Comparison of ENCODE assay signal across 27 cellular contexts in genomic region chr16:804193-805048, GRCh38. TPM values are rescaled to one million over a fixed set of nuclear protein-coding genes. Genes with fewer than 3 reads are reported as not detected.
DNase-seq lines count a peak whose midpoint lies in the region; ATAC-seq, FAIRE-seq and TF ChIP-seq lines count a peak whose summit lies in the region.
"Had no signal": no experiment of that assay in that cellular context is flagged by ENCODE, and none has a peak within 500 bp of the region (broad histone marks: within the 10 kb centered on the region; RNA-seq: fewer than 3 reads in every experiment).

No MANE protein-coding gene starts in this region.

- H3K27ac ChIP-seq in HEK293 (ENCODE audit: extremely low read depth, low read depth, low read length): no peak overlapping the region
- H3K27ac ChIP-seq in GM12878 (ENCODE audit: control insufficient read depth, insufficient read depth): no peak overlapping the region
- no peak overlapping the region for H3K27ac ChIP-seq in tibial artery
- H3K27ac ChIP-seq: breast epithelium, gastroesophageal sphincter, right atrium auricular region, SK-N-MC, thoracic aorta had no signal

- peaks cover 2% of the 10 kb centered on the region; the same call in 1 of the 2 replicates for H3K4me1 ChIP-seq in HEK293 (ENCODE audit: control insufficient read depth, insufficient read depth, low read length)
- H3K4me1 ChIP-seq in GM12878 (ENCODE audit: control insufficient read depth, insufficient read depth, low read length): no peaks in the 10 kb centered on the region
- peaks cover 0 to 18% (median 9%) of the 10 kb centered on the region in 4 donors for H3K4me1 ChIP-seq in tibial artery

- FAIRE-seq in GM12878 (lab: Jason Lieb, UNC): no peak
- FAIRE-seq: endothelial cell of umbilical vein had no signal

- CTCF ChIA-PET in HEK293 (lab: Yijun Ruan, JAX): interaction anchor here (1.0 to 1.2 kb wide), 2 partner anchors 92 to 252 kb away, joined by 4 to 7 read pairs; no protein-coding TSS in a partner anchor
- CTCF ChIA-PET in GM12878 (lab: Yijun Ruan, JAX): interaction anchor here (1.1 kb wide), 1 partner anchor 162 kb away, joined by 3 read pairs; no protein-coding TSS in a partner anchor

- H2AFZ ChIP-seq in GM12878 (ENCODE audit: control insufficient read depth, low read depth, low read length): no peak overlapping the region

- DNase-seq in T-helper 2 cell treated with Interferon-gamma antibody and Interleukin-4, amounts not matched to agents 5 μg/mL and 100 μg/mL, for 36 hours (ENCODE audit: low spot score): no peak
- no peak for DNase-seq in T-helper 2 cell
- no peak for DNase-seq in GM12878 (ENCODE audit: low read depth, low spot score)
- DNase-seq in progenitor cell of endocrine pancreas (ENCODE audit: low spot score, unreplicated experiment): no peak
- DNase-seq in dedifferentiated amniotic fluid mesenchymal stem cell (ENCODE audit: extremely low spot score): no peak
- no peak for DNase-seq in tibial artery
- DNase-seq: activated CD4-positive, alpha-beta memory T cell treated with anti-CD3 and anti-CD28 coated beads for 36 hours; CD8-positive, alpha-beta memory T cell; DMS153; hippocampal formation; NCI-H1436 treated with DMSO at 0.1 percent for 48 hours; stimulated activated naive CD8-positive, alpha-beta T cell treated with anti-CD3 and anti-CD28 coated beads, Interleukin-15, Interleukin-2, amounts not matched to agents 100 U/mL and 50 U/mL, for 24 hours had no signal

- peaks cover 9% of the 10 kb centered on the region for H3K4me1 Mint-ChIP-seq in T-helper 2 cell treated with Interferon-gamma antibody and Interleukin-4, amounts not matched to agents 5 μg/mL and 100 μg/mL, for 36 hours (ENCODE audit: low read depth)
- peaks cover 3% of the 10 kb centered on the region for H3K4me1 Mint-ChIP-seq in progenitor cell of endocrine pancreas (ENCODE audit: low read depth)

- no peak for TF ChIP-seq CTCF in HEK293 (tag by site-specific recombination; IDR thresholded peaks at IDR 0.05)
- no peak for TF ChIP-seq CTCF in GM12878 (IDR thresholded peaks at IDR 0.05 in 2 of 3, conservative IDR thresholded peaks at IDR 0.05 in 1 of 3; ENCODE audit: control insufficient read depth in 2 of 3, extremely low read depth in 1 of 3, insufficient read depth in 1 of 3, low read depth in 3 of 3, low read length in 3 of 3)
- no peak for TF ChIP-seq CTCF in progenitor cell of endocrine pancreas (IDR thresholded peaks at IDR 0.05; ENCODE audit: unreplicated experiment)
- TF ChIP-seq CTCF in tibial artery (IDR thresholded peaks at IDR 0.05): no peak

- TF ChIP-seq POLR2A in GM12878 (IDR thresholded peaks at IDR 0.05; ENCODE audit: low read depth, low read length): peak; percentile 13; the same call in 1 of the 2 replicates

- H3K4me3 ChIP-seq in HEK293 (ENCODE audit: low read depth, low read length): no peak overlapping the region
- no peak overlapping the region for H3K4me3 ChIP-seq in GM12878
- H3K4me3 ChIP-seq in tibial artery: no peak overlapping the region
- H3K4me3 ChIP-seq: breast epithelium, gastroesophageal sphincter, right atrium auricular region, SK-N-MC, smooth muscle cell, thoracic aorta had no signal

- in situ Hi-C loops in GM12878 (cut with MboI): no loop called here

- ATAC-seq in GM12878: no peak
- ATAC-seq in GM21786 (IDR thresholded peaks at IDR 0.05; ENCODE audit: unreplicated experiment): no peak
- ATAC-seq: activated CD4-positive, CD25-positive, alpha-beta regulatory T cell treated with anti-CD3 and anti-CD28 coated beads, Interleukin-2, amount 50 U/mL, for 24 hours; gastroesophageal sphincter; stimulated activated naive CD8-positive, alpha-beta T cell treated with anti-CD3 and anti-CD28 coated beads, Interleukin-15, Interleukin-2, amounts not matched to agents 100 U/mL and 50 U/mL, for 24 hours had no signal

- H3K27ac Mint-ChIP-seq in T-helper 2 cell treated with Interferon-gamma antibody and Interleukin-4, amounts not matched to agents 5 μg/mL and 100 μg/mL, for 36 hours: peak overlapping the region; percentile 68
- no peak overlapping the region for H3K27ac Mint-ChIP-seq in progenitor cell of endocrine pancreas
- H3K27ac Mint-ChIP-seq: activated CD4-positive, alpha-beta memory T cell treated with anti-CD3 and anti-CD28 coated beads for 36 hours; activated naive CD8-positive, alpha-beta T cell had no signal

- H3K9ac ChIP-seq in GM12878 (ENCODE audit: control insufficient read depth, insufficient read depth, low read length): no peak overlapping the region

- RAD21 ChIA-PET in GM12878 (lab: Charles Lee; ENCODE audit: unreplicated experiment): no interaction called here

- H4K20me1 ChIP-seq in GM12878 (ENCODE audit: control insufficient read depth, insufficient read depth): no peaks in the 10 kb centered on the region

- intact Hi-C loops in GM12878 (cut with micrococcal nuclease; ENCODE audit: unreplicated experiment): no loop called here
- intact Hi-C loops in tibial artery (cut with DNase I; ENCODE audit: low total_unique reads): no loop called here

- WGBS in GM12878 (ENCODE audit: insufficient coverage, insufficient replicate concordance, low lambda C conversion rate, missing lambda C conversion rate): 63% methylated on average over 33 of the region's 33 CpGs

- no peaks in the 10 kb centered on the region for H3K9me3 ChIP-seq in HEK293 (ENCODE audit: control insufficient read depth, insufficient read depth, low read depth, low read length)
- no peaks in the 10 kb centered on the region; the same call in 2 of the 3 replicates for H3K9me3 ChIP-seq in GM12878 (replicated peaks; ENCODE audit: control insufficient read depth, insufficient read depth, low read length)
- H3K9me3 ChIP-seq in tibial artery: no peaks in the 10 kb centered on the region
- H3K9me3 ChIP-seq: breast epithelium, gastroesophageal sphincter, right atrium auricular region, thoracic aorta had no signal

- H3K79me2 ChIP-seq in GM12878 (ENCODE audit: control insufficient read depth, insufficient read depth, low read length): peaks cover 6% of the 10 kb centered on the region

- H3K4me3 Mint-ChIP-seq in T-helper 2 cell treated with Interferon-gamma antibody and Interleukin-4, amounts not matched to agents 5 μg/mL and 100 μg/mL, for 36 hours: no peak overlapping the region
- peak overlapping the region; percentile 24 for H3K4me3 Mint-ChIP-seq in progenitor cell of endocrine pancreas (ENCODE audit: low read depth)
- H3K4me3 Mint-ChIP-seq: activated CD4-positive, alpha-beta memory T cell treated with anti-CD3 and anti-CD28 coated beads for 36 hours; activated naive CD8-positive, alpha-beta T cell had no signal

- TF ChIP-seq RAD21 in GM12878 (IDR thresholded peaks at IDR 0.05; ENCODE audit: insufficient read depth, low read depth, low read length): no peak

- no peak overlapping the region for H3K4me2 ChIP-seq in GM12878 (ENCODE audit: control insufficient read depth, insufficient read depth)
- H3K4me2 ChIP-seq: smooth muscle cell had no signal

- peaks cover 3% of the 10 kb centered on the region for H3K36me3 Mint-ChIP-seq in T-helper 2 cell treated with Interferon-gamma antibody and Interleukin-4, amounts not matched to agents 5 μg/mL and 100 μg/mL, for 36 hours (ENCODE audit: low read depth)
- H3K36me3 Mint-ChIP-seq in progenitor cell of endocrine pancreas (ENCODE audit: insufficient read depth): peaks cover 1% of the 10 kb centered on the region
- H3K36me3 Mint-ChIP-seq: activated CD4-positive, alpha-beta memory T cell treated with anti-CD3 and anti-CD28 coated beads for 36 hours; activated naive CD8-positive, alpha-beta T cell had no signal

- no peak for TF ChIP-seq EP300 in GM12878 (IDR thresholded peaks at IDR 0.05; ENCODE audit: borderline replicate concordance in 1 of 2, control insufficient read depth in 1 of 2, low read depth in 2 of 2, low read length in 2 of 2)

- SMC1A ChIA-PET in GM12878 (lab: Charles Lee; ENCODE audit: uncharacterized antibody, unreplicated experiment): no interaction called here

- H3K27me3 ChIP-seq in GM12878 (replicated peaks in 1 of 2; ENCODE audit: control insufficient read depth in 2 of 2, insufficient read depth in 2 of 2, low read length in 1 of 2) (peaks cover 0 to 2% of the 10 kb centered on the region in 2 experiments; a peak in 3 of 4 replicates), tibial artery (peaks cover 0 to 47% of the 10 kb centered on the region in 2 donors)

- BruUV-seq in GM12878 (replicated peaks; lab: Mats Ljungman, UMichigan): no TSS peak

- H3K9me3 Mint-ChIP-seq in T-helper 2 cell treated with Interferon-gamma antibody and Interleukin-4, amounts not matched to agents 5 μg/mL and 100 μg/mL, for 36 hours: no peaks in the 10 kb centered on the region
- no peaks in the 10 kb centered on the region for H3K9me3 Mint-ChIP-seq in progenitor cell of endocrine pancreas (ENCODE audit: low read depth)
- H3K9me3 Mint-ChIP-seq: activated CD4-positive, alpha-beta memory T cell treated with anti-CD3 and anti-CD28 coated beads for 36 hours; CD8-positive, alpha-beta memory T cell had no signal

- POLR2A ChIA-PET in HEK293 (lab: Yijun Ruan, JAX): interaction anchor here (1.0 to 2.2 kb wide), 6 partner anchors 10 to 92 kb away, joined by 3 to 13 read pairs (median 4); partner anchors contain the start of genes CCDC78, CHTF18, HAGHL and METRN
- POLR2A ChIA-PET in GM12878 (lab: Charles Lee): interaction anchor here (0.6 kb wide), 1 partner anchor 10 kb away, joined by 3 read pairs; no protein-coding TSS in a partner anchor

- peaks cover 6% of the 10 kb centered on the region for H3K27me3 Mint-ChIP-seq in T-helper 2 cell treated with Interferon-gamma antibody and Interleukin-4, amounts not matched to agents 5 μg/mL and 100 μg/mL, for 36 hours (ENCODE audit: low read depth)
- peaks cover 37% of the 10 kb centered on the region for H3K27me3 Mint-ChIP-seq in progenitor cell of endocrine pancreas
- H3K27me3 Mint-ChIP-seq: activated naive CD8-positive, alpha-beta T cell had no signal

- H3K36me3 ChIP-seq in HEK293 (ENCODE audit: control insufficient read depth in 2 of 2, insufficient read depth in 1 of 2, low read length in 2 of 2) (no peaks in the 10 kb centered on the region), GM12878 (ENCODE audit: control insufficient read depth in 2 of 2, insufficient read depth in 2 of 2, low read length in 1 of 2) (no peaks in the 10 kb centered on the region), tibial artery (no peaks in the 10 kb centered on the region)
- H3K36me3 ChIP-seq: breast epithelium, gastroesophageal sphincter, right atrium auricular region, thoracic aorta had no signal

RNA-seq across cellular contexts. Expression of gene GNG13, which starts 3.9 kb away (rescaled TPM):
- not detected in 2 replicates for total RNA-seq in GM12878 (2013; cell fraction: nucleolus; rRNA removed)
- total RNA-seq in GM12878 (2014; rRNA removed): not detected in 2 replicates
- not detected in 2 replicates for total RNA-seq in GM12878 (2014; rRNA removed; fragmentation: Illumina TruSeq; extraction: Trizol)
- not detected in 2 replicates for total RNA-seq in GM12878 (2021)
- polyA plus RNA-seq in GM12878 (2011; ENCODE audit: low read depth): 0.33 TPM
- polyA plus RNA-seq in GM12878 (2011; rRNA removed): not detected in 2 replicates
- polyA plus RNA-seq in GM12878 (2011; cell fraction: cytosol; rRNA removed): not detected in 2 replicates
- polyA plus RNA-seq in GM12878 (2011; cell fraction: nucleus; rRNA removed): not detected in 2 replicates
- polyA plus RNA-seq in GM12878 (2012): 0.88 TPM in 1 of 2 replicates, not detected in the other
- polyA plus RNA-seq in GM12878 (2014; fragmentation: Illumina TruSeq; extraction: Trizol): not detected in 2 replicates
- polyA plus RNA-seq in GM12878 (2014; fragmentation: Nextera tagmentation; extraction: Ambion mirVana): not detected
- polyA plus RNA-seq in GM12878 (2014; rRNA removed): not detected in 2 replicates
- polyA plus RNA-seq in GM12878 (2016; fragmentation: Nextera tagmentation; extraction: Ambion mirVana): not detected
- not detected in 2 replicates for polyA minus RNA-seq in GM12878 (2011; rRNA and poly(A)+ RNA removed)
- polyA minus RNA-seq in GM12878 (2011; cell fraction: cytosol; rRNA and poly(A)+ RNA removed): not detected in 2 replicates
- not detected in 2 replicates for polyA minus RNA-seq in GM12878 (2011; cell fraction: nucleus; rRNA and poly(A)+ RNA removed)
- not detected in 2 replicates for total RNA-seq in progenitor cell of endocrine pancreas
- total RNA-seq: activated CD4-positive, alpha-beta memory T cell treated with anti-CD3 and anti-CD28 coated beads for 36 hours; breast epithelium; CD8-positive, alpha-beta memory T cell; endothelial cell of umbilical vein; gastroesophageal sphincter; LHCN-M2; lung microvascular endothelial cell; NCI-H460; right atrium auricular region; smooth muscle cell; T-helper 1 cell treated with Interleukin-12 subunit alpha and Interleukin-12 subunit beta and Interleukin-4 antibody, amounts not matched to agents 30 ng/mL and 1 ng/mL, for 36 hours; thoracic aorta had no signal
- polyA plus RNA-seq: CD8-positive, alpha-beta memory T cell; endothelial cell of umbilical vein; smooth muscle cell had no signal

RNA-seq across cellular contexts. Expression of gene CHTF18, which starts 16.0 kb away (rescaled TPM):
- 40.0 and 49.3 TPM in 2 replicates for total RNA-seq in GM12878 (2013; cell fraction: nucleolus; rRNA removed)
- total RNA-seq in GM12878 (2014; rRNA removed) (25.6 and 30.0 TPM in 2 replicates), GM12878 (2014; rRNA removed; fragmentation: Illumina TruSeq; extraction: Trizol) (6.4 and 8.8 TPM in 2 replicates), GM12878 (2021) (76.0 and 87.8 TPM in 2 replicates), progenitor cell of endocrine pancreas (90.0 and 99.3 TPM in 2 replicates)
- polyA plus RNA-seq in GM12878 (2011; ENCODE audit: low read depth): 7.8 TPM
- polyA plus RNA-seq in GM12878 (2011; rRNA removed) (4.3 and 7.2 TPM in 2 replicates), GM12878 (2014; fragmentation: Illumina TruSeq; extraction: Trizol) (0.33 and 1.7 TPM in 2 replicates), GM12878 (2014; fragmentation: Nextera tagmentation; extraction: Ambion mirVana) (1 to 10 TPM; 1.6 to 6.2 TPM), GM12878 (2014; rRNA removed) (44.1 and 51.1 TPM in 2 replicates), GM12878 (2016; fragmentation: Nextera tagmentation; extraction: Ambion mirVana) (10 to 100 TPM; 48.3 to 62.6 TPM)
- polyA plus RNA-seq in GM12878 (2011; cell fraction: cytosol; rRNA removed): 15.4 and 27.1 TPM in 2 replicates
- polyA plus RNA-seq in GM12878 (2011; cell fraction: nucleus; rRNA removed): 280 and 396 TPM in 2 replicates
- polyA plus RNA-seq in GM12878 (2012): 24.4 and 30.7 TPM in 2 replicates
- 5.6 and 12.4 TPM in 2 replicates for polyA minus RNA-seq in GM12878 (2011; rRNA and poly(A)+ RNA removed)
- polyA minus RNA-seq in GM12878 (2011; cell fraction: cytosol; rRNA and poly(A)+ RNA removed): 8.0 and 11.6 TPM in 2 replicates
- 28.0 and 44.2 TPM in 2 replicates for polyA minus RNA-seq in GM12878 (2011; cell fraction: nucleus; rRNA and poly(A)+ RNA removed)

RNA-seq across cellular contexts. Expression of gene RPUSD1, which starts 16.2 kb away (rescaled TPM):
- total RNA-seq in GM12878 (2013; cell fraction: nucleolus; rRNA removed): 17.3 and 24.3 TPM in 2 replicates
- 40.9 and 48.3 TPM in 2 replicates for total RNA-seq in GM12878 (2014; rRNA removed)
- total RNA-seq in GM12878 (2014; rRNA removed; fragmentation: Illumina TruSeq; extraction: Trizol): 7.3 and 9.7 TPM in 2 replicates
- total RNA-seq in GM12878 (2021): 47.4 and 49.7 TPM in 2 replicates
- 5.8 TPM for polyA plus RNA-seq in GM12878 (2011; ENCODE audit: low read depth)
- 3.4 and 9.4 TPM in 2 replicates for polyA plus RNA-seq in GM12878 (2011; rRNA removed)
- 22.4 and 31.5 TPM in 2 replicates for polyA plus RNA-seq in GM12878 (2011; cell fraction: cytosol; rRNA removed)
- polyA plus RNA-seq in GM12878 (2011; cell fraction: nucleus; rRNA removed): 62.1 and 77.9 TPM in 2 replicates
- polyA plus RNA-seq in GM12878 (2012): 16.2 and 19.5 TPM in 2 replicates
- 0.36 and 4.0 TPM in 2 replicates for polyA plus RNA-seq in GM12878 (2014; fragmentation: Illumina TruSeq; extraction: Trizol)
- polyA plus RNA-seq in GM12878 (2014; fragmentation: Nextera tagmentation; extraction: Ambion mirVana): 1 to 10 TPM in 1 of 2 experiments, under 1 TPM in 1; 0.55 to 1.2 TPM
- 49.9 and 67.3 TPM in 2 replicates for polyA plus RNA-seq in GM12878 (2014; rRNA removed)
- 10 to 100 TPM; 32.4 to 43.1 TPM for polyA plus RNA-seq in GM12878 (2016; fragmentation: Nextera tagmentation; extraction: Ambion mirVana)
- polyA minus RNA-seq in GM12878 (2011; rRNA and poly(A)+ RNA removed): 6.1 and 17.2 TPM in 2 replicates
- polyA minus RNA-seq in GM12878 (2011; cell fraction: cytosol; rRNA and poly(A)+ RNA removed): 8.7 and 15.1 TPM in 2 replicates
- polyA minus RNA-seq in GM12878 (2011; cell fraction: nucleus; rRNA and poly(A)+ RNA removed): 27.2 and 44.4 TPM in 2 replicates
- 23.5 and 26.8 TPM in 2 replicates for total RNA-seq in progenitor cell of endocrine pancreas

RNA-seq across cellular contexts. Expression of gene MSLN, which starts 43.9 kb away (rescaled TPM):
- total RNA-seq in GM12878 (2013; cell fraction: nucleolus; rRNA removed): 0.69 and 1.6 TPM in 2 replicates
- total RNA-seq in GM12878 (2014; rRNA removed): not detected in 2 replicates
- total RNA-seq in GM12878 (2014; rRNA removed; fragmentation: Illumina TruSeq; extraction: Trizol): not detected in 2 replicates
- not detected in 2 replicates for total RNA-seq in GM12878 (2021)
- polyA plus RNA-seq in GM12878 (2011; ENCODE audit: low read depth): not detected
- 0.08 TPM in 1 of 2 replicates, not detected in the other for polyA plus RNA-seq in GM12878 (2011; rRNA removed)
- 0.03 TPM in 1 of 2 replicates, not detected in the other for polyA plus RNA-seq in GM12878 (2011; cell fraction: cytosol; rRNA removed)
- polyA plus RNA-seq in GM12878 (2011; cell fraction: nucleus; rRNA removed): 0.20 and 0.40 TPM in 2 replicates
- polyA plus RNA-seq in GM12878 (2012): 0.18 TPM in 1 of 2 replicates, not detected in the other
- not detected in 2 replicates for polyA plus RNA-seq in GM12878 (2014; fragmentation: Illumina TruSeq; extraction: Trizol)
- not detected for polyA plus RNA-seq in GM12878 (2014; fragmentation: Nextera tagmentation; extraction: Ambion mirVana)
- not detected in 2 replicates for polyA plus RNA-seq in GM12878 (2014; rRNA removed)
- polyA plus RNA-seq in GM12878 (2016; fragmentation: Nextera tagmentation; extraction: Ambion mirVana): not detected
- not detected in 2 replicates for polyA minus RNA-seq in GM12878 (2011; rRNA and poly(A)+ RNA removed)
- polyA minus RNA-seq in GM12878 (2011; cell fraction: cytosol; rRNA and poly(A)+ RNA removed): 2.7 and 2.9 TPM in 2 replicates
- polyA minus RNA-seq in GM12878 (2011; cell fraction: nucleus; rRNA and poly(A)+ RNA removed): 0.12 and 0.29 TPM in 2 replicates
- 0.50 TPM in 1 of 2 replicates, not detected in the other for total RNA-seq in progenitor cell of endocrine pancreas
- total RNA-seq: activated CD4-positive, alpha-beta memory T cell treated with anti-CD3 and anti-CD28 coated beads for 36 hours; CD8-positive, alpha-beta memory T cell; endothelial cell of umbilical vein; LHCN-M2; T-helper 1 cell treated with Interleukin-12 subunit alpha and Interleukin-12 subunit beta and Interleukin-4 antibody, amounts not matched to agents 30 ng/mL and 1 ng/mL, for 36 hours had no signal
- polyA plus RNA-seq: CD8-positive, alpha-beta memory T cell; endothelial cell of umbilical vein had no signal
